Comparison of ENCODE assay signal across 8 cellular contexts in the genomic region with DNA sequence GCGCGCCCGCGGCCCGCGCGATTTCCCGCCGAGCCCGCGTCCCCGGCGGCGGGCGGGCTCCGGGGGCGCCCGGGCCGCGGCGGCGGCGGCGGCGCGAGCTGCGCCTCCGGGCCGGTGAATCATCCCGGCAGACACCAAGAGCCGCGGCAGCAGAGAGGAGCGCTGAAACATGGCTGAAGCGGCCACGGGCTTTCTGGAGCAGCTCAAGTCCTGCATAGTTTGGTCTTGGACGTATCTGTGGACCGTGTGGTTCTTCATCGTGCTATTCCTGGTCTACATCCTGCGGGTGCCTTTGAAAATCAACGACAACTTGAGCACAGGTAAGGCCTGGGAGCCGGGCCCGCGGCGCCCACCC. TPM values are rescaled to one million over a fixed set of nuclear protein-coding genes. Genes with fewer than 3 reads are reported as not detected.
A peak's percentile ranks its signal among the peaks of the same experiment; 100 is the strongest.
DNase-seq lines count a peak whose midpoint lies in the region; ATAC-seq and TF ChIP-seq lines count a peak whose summit lies in the region.

A gene with protein sequence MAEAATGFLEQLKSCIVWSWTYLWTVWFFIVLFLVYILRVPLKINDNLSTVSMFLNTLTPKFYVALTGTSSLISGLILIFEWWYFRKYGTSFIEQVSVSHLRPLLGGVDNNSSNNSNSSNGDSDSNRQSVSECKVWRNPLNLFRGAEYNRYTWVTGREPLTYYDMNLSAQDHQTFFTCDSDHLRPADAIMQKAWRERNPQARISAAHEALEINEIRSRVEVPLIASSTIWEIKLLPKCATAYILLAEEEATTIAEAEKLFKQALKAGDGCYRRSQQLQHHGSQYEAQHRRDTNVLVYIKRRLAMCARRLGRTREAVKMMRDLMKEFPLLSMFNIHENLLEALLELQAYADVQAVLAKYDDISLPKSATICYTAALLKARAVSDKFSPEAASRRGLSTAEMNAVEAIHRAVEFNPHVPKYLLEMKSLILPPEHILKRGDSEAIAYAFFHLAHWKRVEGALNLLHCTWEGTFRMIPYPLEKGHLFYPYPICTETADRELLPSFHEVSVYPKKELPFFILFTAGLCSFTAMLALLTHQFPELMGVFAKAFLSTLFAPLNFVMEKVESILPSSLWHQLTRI (plus strand): TSS at position 130 of the 355 bp plus-strand sequence. CDS start 40 bp downstream, at position 170.

- DNase-seq in GM13977 (ENCODE audit: low spot score) (peak; percentile 70), NCI-H1694 treated with DMSO at 0.1 percent for 48 hours (lab: John Stamatoyannopoulos, UW) (peak; percentile 42), kidney epithelial cell (ENCODE audit: low read depth) (peak; percentile 23), NCI-H128 (lab: John Stamatoyannopoulos, UW; ENCODE audit: unreplicated experiment) (no peak)
- DNase-seq in activated CD4-positive, CD25-positive, alpha-beta regulatory T cell treated with anti-CD3 and anti-CD28 coated beads, Interleukin-2, amount 50 U/mL, for 16 hours (ENCODE audit: low read depth, low spot score), result peak; percentile 27
- peak; percentile 67 for DNase-seq in central memory CD4-positive, alpha-beta T cell
- DNase-seq in stimulated activated CD4-positive, alpha-beta T cell treated with anti-CD3 and anti-CD28 coated beads, Interleukin-15, amount 100 ng/mL, for 1 hour (ENCODE audit: low read depth in 1 of 2, low spot score in 1 of 2), result peak; percentile 33 to 57

- TF ChIP-seq CTCF in GM13977 (IDR thresholded peaks at IDR 0.05; ENCODE audit: extremely low read depth, insufficient read depth, missing control alignments), result no peak
- no peak for TF ChIP-seq CTCF in kidney epithelial cell (IDR thresholded peaks at IDR 0.05; ENCODE audit: insufficient read depth, low read length, poor library complexity, severe bottlenecking)

- ATAC-seq in HG02759 (IDR thresholded peaks at IDR 0.05; ENCODE audit: unreplicated experiment), result peak; percentile 39

- peak within 1 kb of the TSS; percentile 93 for H3K4me3 ChIP-seq in kidney epithelial cell (ENCODE audit: low read depth, low read length)

- in situ Hi-C loops in GM13977 (cut with MboI; ENCODE audit: low pct_unique_long_range_greater_than_20kb, low sequenced_read_pairs, unreplicated experiment), result no loop called here

- H3K36me3 ChIP-seq in kidney epithelial cell (ENCODE audit: control insufficient read depth, insufficient read depth, low read length), result no peaks in the 10 kb centered on the region

- H3K27me3 ChIP-seq in kidney epithelial cell (ENCODE audit: control insufficient read depth, insufficient read depth, low read length), result no peaks in the 10 kb centered on the region

RNA-seq across cellular contexts. Expression of the gene that starts here (rescaled TPM):
- 17.0 and 19.0 TPM in 2 replicates for total RNA-seq in kidney epithelial cell
